In genomic region chr17:63698886-63699637, GRCh38 we compare ENCODE assay signal across 8 cellular contexts. TPM values are rescaled to one million over a fixed set of nuclear protein-coding genes. Genes with fewer than 3 reads are reported as not detected.
A peak's percentile ranks its signal among the peaks of the same experiment; 100 is the strongest.
DNase-seq lines count a peak whose midpoint lies in the region; ATAC-seq and TF ChIP-seq lines count a peak whose summit lies in the region.

No MANE protein-coding gene starts in this region.

- H3K9me3 ChIP-seq in SK-N-MC (ENCODE audit: low read depth, low read length) (no peaks in the 10 kb centered on the region), hepatocyte (ENCODE audit: low read depth) (no peaks in the 10 kb centered on the region)

- peaks cover 71% of the 10 kb centered on the region for H3K36me3 Mint-ChIP-seq in activated naive CD4-positive, alpha-beta T cell treated with anti-CD3 and anti-CD28 coated beads, Interleukin-2, amount 10 ng/mL, durations not matched to agents 7 days and 5 days

- H3K36me3 ChIP-seq in SK-N-MC (ENCODE audit: insufficient read depth, low read length) (peaks cover 2% of the 10 kb centered on the region; the same call in 1 of the 2 replicates), hepatocyte (replicated peaks; ENCODE audit: insufficient read depth, low read depth) (no peaks in the 10 kb centered on the region)

- peaks cover 61% of the 10 kb centered on the region for H3K4me1 Mint-ChIP-seq in activated naive CD4-positive, alpha-beta T cell treated with anti-CD3 and anti-CD28 coated beads, Interleukin-2, amount 10 ng/mL, durations not matched to agents 7 days and 5 days

- peak overlapping the region; percentile 93 for H3K4me3 Mint-ChIP-seq in activated naive CD4-positive, alpha-beta T cell treated with anti-CD3 and anti-CD28 coated beads, Interleukin-2, amount 10 ng/mL, durations not matched to agents 7 days and 5 days

- 11% methylated on average over 18 of the region's 45 CpGs for WGBS in hepatocyte (ENCODE audit: low lambda C conversion rate, missing lambda C conversion rate)

- H3K27ac ChIP-seq in SK-N-MC (0 out of 2 replicates have a peak overlapping the region, but pooled peaks have one; percentile 73), hepatocyte (peak overlapping the region; percentile 37), skin epidermis (peak overlapping the region; percentile 70 to 99 (median 88))

- peak; percentile 50 for TF ChIP-seq POLR2A in GM15510 (IDR thresholded peaks at IDR 0.05; ENCODE audit: borderline replicate concordance, extremely low read depth, insufficient read length)

- TF ChIP-seq CTCF in hepatocyte (IDR thresholded peaks at IDR 0.05; ENCODE audit: poor library complexity): no peak

- H3K4me3 ChIP-seq in SK-N-MC: peak overlapping the region; percentile 88
- peak overlapping the region; percentile 58 for H3K4me3 ChIP-seq in hepatocyte
- peak overlapping the region; percentile 37 to 68 (median 65) for H3K4me3 ChIP-seq in skin epidermis

- peaks cover 15% of the 10 kb centered on the region for H3K4me1 ChIP-seq in hepatocyte (ENCODE audit: insufficient read depth)

- peak overlapping the region; percentile 94 for H3K4me2 ChIP-seq in hepatocyte

- ATAC-seq in HG02970 (IDR thresholded peaks at IDR 0.05; ENCODE audit: low FRiP score, unreplicated experiment) (peak; percentile 23), GM21360 (IDR thresholded peaks at IDR 0.05; ENCODE audit: unreplicated experiment) (no peak), GM18520 (IDR thresholded peaks at IDR 0.05; ENCODE audit: unreplicated experiment) (no peak)

- H3K27me3 Mint-ChIP-seq in activated naive CD4-positive, alpha-beta T cell treated with anti-CD3 and anti-CD28 coated beads, Interleukin-2, amount 10 ng/mL, durations not matched to agents 7 days and 5 days: peaks cover 11% of the 10 kb centered on the region

- DNase-seq in SK-N-MC (ENCODE audit: low read depth, low spot score): peak; percentile 32
- DNase-seq in activated naive CD4-positive, alpha-beta T cell treated with anti-CD3 and anti-CD28 coated beads, Interleukin-2, amount 10 ng/mL, durations not matched to agents 7 days and 5 days: peak; percentile 96
- DNase-seq in hepatocyte (ENCODE audit: low spot score): peak; percentile 45

- H3K9me3 Mint-ChIP-seq in activated naive CD4-positive, alpha-beta T cell treated with anti-CD3 and anti-CD28 coated beads, Interleukin-2, amount 10 ng/mL, durations not matched to agents 7 days and 5 days: no peaks in the 10 kb centered on the region

- peak overlapping the region; percentile 60 for H2AFZ ChIP-seq in hepatocyte

- peak overlapping the region; percentile 76 for H3K9ac ChIP-seq in SK-N-MC (ENCODE audit: insufficient read length)

- H3K9me2 ChIP-seq in hepatocyte (replicated peaks; ENCODE audit: insufficient read depth): no peaks in the 10 kb centered on the region

- no peaks in the 10 kb centered on the region for H3K79me2 ChIP-seq in hepatocyte

- no peaks in the 10 kb centered on the region for H4K20me1 ChIP-seq in hepatocyte (ENCODE audit: insufficient read depth, poor library complexity, severe bottlenecking)

- H3K27me3 ChIP-seq in hepatocyte: no peaks in the 10 kb centered on the region

- H3K27ac Mint-ChIP-seq in activated naive CD4-positive, alpha-beta T cell treated with anti-CD3 and anti-CD28 coated beads, Interleukin-2, amount 10 ng/mL, durations not matched to agents 7 days and 5 days: peak overlapping the region; percentile 97

- CTCF ChIA-PET in activated naive CD4-positive, alpha-beta T cell treated with anti-CD3 and anti-CD28 coated beads, Interleukin-2, amount 10 ng/mL, durations not matched to agents 7 days and 5 days (lab: Charles Lee): interaction anchor here (0.8 to 3.2 kb wide), 11 partner anchors 7 to 273 kb away, joined by 3 to 42 read pairs (median 4); no protein-coding TSS in a partner anchor

RNA-seq across cellular contexts. Expression of gene LIMD2, which starts 0.9 kb away (rescaled TPM):
- 14.5 and 20.7 TPM in 2 replicates for total RNA-seq in hepatocyte
- polyA plus RNA-seq in hepatocyte: 31.1 and 35.3 TPM in 2 replicates

RNA-seq across cellular contexts. Expression of gene STRADA, which starts 42.5 kb away (rescaled TPM):
- total RNA-seq in hepatocyte: 15.3 and 19.9 TPM in 2 replicates
- 24.4 and 27.6 TPM in 2 replicates for polyA plus RNA-seq in hepatocyte

Comparison
In these comparisons a context has a peak if more than half of its experiments do, and no peak if none do; other contexts are left out.
1. DNase-seq: peak in every context shown above with its lines; median percentile 96 in activated naive CD4-positive, alpha-beta T cell treated with anti-CD3 and anti-CD28 coated beads, Interleukin-2, amount 10 ng/mL, durations not matched to agents 7 days and 5 days; 45 in hepatocyte; 32 in SK-N-MC.
2. H3K27ac ChIP-seq: peak in every context shown above with its lines; median percentile 88 in skin epidermis; 73 in SK-N-MC; 37 in hepatocyte.